In the genomic region with DNA sequence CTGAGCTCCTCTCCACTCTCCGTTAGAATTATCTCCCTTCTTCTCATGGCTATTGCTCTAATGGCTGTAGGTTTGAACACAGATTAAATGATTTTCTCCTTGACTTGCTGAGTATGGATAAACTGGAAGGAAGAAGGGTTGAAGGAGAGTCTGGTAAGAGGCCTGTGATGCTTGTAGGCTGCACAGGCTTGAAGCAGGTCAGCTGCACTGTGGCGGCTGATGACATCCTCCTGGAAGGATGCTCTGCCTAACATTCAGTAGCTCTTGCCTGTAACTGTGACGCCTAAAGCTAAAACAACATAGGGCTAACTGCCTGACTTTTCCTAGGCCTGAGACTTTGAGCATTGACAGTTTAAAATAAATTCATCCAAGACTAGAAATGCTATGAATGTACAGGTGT, we compare ENCODE assay signal across 15 cellular contexts.
DNase-seq lines count a peak whose midpoint lies in the region; ATAC-seq, FAIRE-seq and TF ChIP-seq lines count a peak whose summit lies in the region.
"Had no signal": no experiment of that assay in that cellular context is flagged by ENCODE, and none has a peak within 500 bp of the region (broad histone marks: within the 10 kb centered on the region; RNA-seq: fewer than 3 reads in every experiment).

No MANE protein-coding gene starts in this region.

- POLR2A ChIA-PET in GM12878 (lab: Charles Lee), result interaction anchor here (0.6 kb wide), 1 partner anchor 501 kb away, joined by 11 read pairs; no protein-coding TSS in a partner anchor

- H3K79me2 ChIP-seq in GM12878 (ENCODE audit: control insufficient read depth, insufficient read depth, low read length), result no peaks in the 10 kb centered on the region

- BruUV-seq in GM12878 (replicated peaks; lab: Mats Ljungman, UMichigan), result no TSS peak

- H3K4me2 ChIP-seq in GM12878 (ENCODE audit: control insufficient read depth, insufficient read depth), result 0 out of 2 replicates have a peak overlapping the region, but pooled peaks have one; percentile 1

- H3K4me1 ChIP-seq in right atrium auricular region, result peaks cover 0 to 6% of the 10 kb centered on the region in 2 donors
- H3K4me1 ChIP-seq in GM12878 (ENCODE audit: control insufficient read depth, insufficient read depth, low read length), result peaks cover 15% of the 10 kb centered on the region
- peaks cover 0 to 51% (median 8%) of the 10 kb centered on the region in 12 donors for H3K4me1 ChIP-seq in heart left ventricle
- peaks cover 0 to 15% (median 14%) of the 10 kb centered on the region in 4 donors for H3K4me1 ChIP-seq in sigmoid colon

- peak; percentile 66 for ATAC-seq in Right ventricle myocardium inferior
- ATAC-seq in GM12878, result no peak
- ATAC-seq in heart left ventricle, result peak; percentile 36 to 76 (median 71)

- no peak for TF ChIP-seq POLR2A in GM12878 (IDR thresholded peaks at IDR 0.05; ENCODE audit: low read depth, low read length)
- no peak for TF ChIP-seq POLR2A in heart left ventricle (IDR thresholded peaks at IDR 0.05)
- TF ChIP-seq POLR2A in sigmoid colon (IDR thresholded peaks at IDR 0.05), result no peak

- SMC1A ChIA-PET in GM12878 (lab: Charles Lee; ENCODE audit: uncharacterized antibody, unreplicated experiment), result interaction anchor here (1.0 to 3.9 kb wide), 11 partner anchors 13 to 176 kb away, joined by 3 to 23 read pairs (median 8); no protein-coding TSS in a partner anchor

- H3K27me3 ChIP-seq in right atrium auricular region (no peaks in the 10 kb centered on the region), GM12878 (replicated peaks in 1 of 2; ENCODE audit: control insufficient read depth in 2 of 2, insufficient read depth in 2 of 2, low read length in 1 of 2) (no peaks in the 10 kb centered on the region), heart left ventricle (no peaks in the 10 kb centered on the region), sigmoid colon (no peaks in the 10 kb centered on the region)
- H3K27me3 ChIP-seq: BLaER1 treated with 17β-estradiol and CSF1 and Interleukin-3, amounts not matched to agents 10 nM and 100 nM had no signal

- peak overlapping the region; percentile 11 for H3K27ac Mint-ChIP-seq in nephron progenitor cell
- H3K27ac Mint-ChIP-seq: CD4-positive, alpha-beta memory T cell had no signal

- intact Hi-C loops in Right ventricle myocardium inferior (cut with DNase I), result loop anchor here (10.0 kb wide), 1 partner anchor 392 kb away; no protein-coding TSS in a partner anchor
- intact Hi-C loops in GM12878 (cut with micrococcal nuclease; ENCODE audit: unreplicated experiment), result no loop called here
- intact Hi-C loops in heart left ventricle (cut with DNase I), result no loop called here
- intact Hi-C loops in sigmoid colon (cut with DNase I), result no loop called here

- WGBS in GM12878 (ENCODE audit: insufficient coverage, insufficient replicate concordance, low lambda C conversion rate, missing lambda C conversion rate), result 97% methylated on average over 3 of the region's 3 CpGs
- 75 to 85% (median 78%) methylated on average over 3 of the region's 3 CpGs for WGBS in heart left ventricle, 4 donors
- WGBS in sigmoid colon, 2 donors, result 94 to 96% methylated on average over 3 of the region's 3 CpGs

- H3K36me3 ChIP-seq in right atrium auricular region (no peaks in the 10 kb centered on the region), GM12878 (ENCODE audit: control insufficient read depth in 2 of 2, insufficient read depth in 2 of 2, low read length in 1 of 2) (no peaks in the 10 kb centered on the region), heart left ventricle (no peaks in the 10 kb centered on the region), sigmoid colon (no peaks in the 10 kb centered on the region)
- H3K36me3 ChIP-seq: BLaER1 treated with 17β-estradiol and CSF1 and Interleukin-3, amounts not matched to agents 10 nM and 100 nM had no signal

- FAIRE-seq in GM12878 (lab: Jason Lieb, UNC), result no peak
- FAIRE-seq: GM12891 had no signal

- no peaks in the 10 kb centered on the region for H4K20me1 ChIP-seq in GM12878 (ENCODE audit: control insufficient read depth, insufficient read depth)
- H4K20me1 ChIP-seq: BLaER1 treated with 17β-estradiol and CSF1 and Interleukin-3, amounts not matched to agents 10 nM and 100 nM had no signal

- no peaks in the 10 kb centered on the region for H3K27me3 Mint-ChIP-seq in nephron progenitor cell (ENCODE audit: low read depth, poor library complexity)

- H3K27ac ChIP-seq in right atrium auricular region (no peak overlapping the region), GM12878 (ENCODE audit: control insufficient read depth, insufficient read depth) (no peak overlapping the region), heart left ventricle (peak overlapping the region in 8 of 12 donors; percentile 7 to 66 (median 32)), sigmoid colon (peak overlapping the region in 1 of 4 donors; percentile 33)
- H3K27ac ChIP-seq: GM23248 had no signal

- in situ Hi-C loops in GM12878 (cut with MboI), result no loop called here

- H3K4me3 ChIP-seq in right atrium auricular region (no peak overlapping the region), GM12878 (no peak overlapping the region), heart left ventricle (no peak overlapping the region), sigmoid colon (no peak overlapping the region)
- H3K4me3 ChIP-seq: BLaER1 treated with 17β-estradiol and CSF1 and Interleukin-3, amounts not matched to agents 10 nM and 100 nM; GM23248 had no signal

- H2AFZ ChIP-seq in GM12878 (ENCODE audit: control insufficient read depth, low read depth, low read length), result no peak overlapping the region
- H2AFZ ChIP-seq: GM23248 had no signal

- peaks cover 17% of the 10 kb centered on the region for H3K4me1 Mint-ChIP-seq in nephron progenitor cell
- H3K4me1 Mint-ChIP-seq: CD4-positive, alpha-beta memory T cell had no signal

- H3K4me3 Mint-ChIP-seq in nephron progenitor cell, result no peak overlapping the region
- H3K4me3 Mint-ChIP-seq: CD4-positive, alpha-beta memory T cell had no signal

- CTCF ChIA-PET in GM12878 (lab: Yijun Ruan, JAX), result interaction anchor here (1.2 to 2.1 kb wide), 6 partner anchors 8 to 84 kb away, joined by 3 to 11 read pairs (median 6); no protein-coding TSS in a partner anchor

- no peak for TF ChIP-seq RAD21 in GM12878 (IDR thresholded peaks at IDR 0.05; ENCODE audit: insufficient read depth, low read depth, low read length)

- H3K9me3 ChIP-seq in right atrium auricular region, result no peaks in the 10 kb centered on the region
- H3K9me3 ChIP-seq in GM12878 (replicated peaks; ENCODE audit: control insufficient read depth, insufficient read depth, low read length), result no peaks in the 10 kb centered on the region; the same call in 2 of the 3 replicates
- H3K9me3 ChIP-seq in heart left ventricle, result no peaks in the 10 kb centered on the region
- no peaks in the 10 kb centered on the region for H3K9me3 ChIP-seq in sigmoid colon

- no peak for TF ChIP-seq CTCF in right atrium auricular region (IDR thresholded peaks at IDR 0.05)
- no peak for TF ChIP-seq CTCF in GM12878 (IDR thresholded peaks at IDR 0.05 in 2 of 3, conservative IDR thresholded peaks at IDR 0.05 in 1 of 3; ENCODE audit: control insufficient read depth in 2 of 3, extremely low read depth in 1 of 3, insufficient read depth in 1 of 3, low read depth in 3 of 3, low read length in 3 of 3)
- TF ChIP-seq CTCF in heart left ventricle (IDR thresholded peaks at IDR 0.05), result no peak
- TF ChIP-seq CTCF in nephron progenitor cell (IDR thresholded peaks at IDR 0.05), result no peak
- no peak for TF ChIP-seq CTCF in sigmoid colon (IDR thresholded peaks at IDR 0.05)

- DNase-seq in Right ventricle myocardium inferior (ENCODE audit: missing footprints) (peak; percentile 65), right atrium auricular region (ENCODE audit: low spot score) (no peak), GM12878 (ENCODE audit: low read depth, low spot score) (no peak), heart left ventricle (peak in 2 of 5 donors; percentile 43 to 50), nephron progenitor cell (no peak), NCI-H1417 treated with DMSO at 0.1 percent for 48 hours (lab: John Stamatoyannopoulos, UW) (no peak), NCI-H2107 treated with DMSO at 0.1 percent for 48 hours (lab: John Stamatoyannopoulos, UW; ENCODE audit: unreplicated experiment) (no peak), sigmoid colon (no peak)
- DNase-seq: 8988T; CD4-positive, alpha-beta memory T cell; DMS79; GM23248; H7 had no signal

- no peaks in the 10 kb centered on the region for H3K9me3 Mint-ChIP-seq in nephron progenitor cell
- H3K9me3 Mint-ChIP-seq: CD4-positive, alpha-beta memory T cell had no signal

- H3K9ac ChIP-seq in GM12878 (ENCODE audit: control insufficient read depth, insufficient read depth, low read length), result no peak overlapping the region
- H3K9ac ChIP-seq: GM23248 had no signal

- RAD21 ChIA-PET in GM12878 (lab: Charles Lee; ENCODE audit: unreplicated experiment), result interaction anchor here (1.3 to 3.0 kb wide), 4 partner anchors 16 to 71 kb away, joined by 6 to 20 read pairs (median 9); no protein-coding TSS in a partner anchor

- TF ChIP-seq EP300 in GM12878 (IDR thresholded peaks at IDR 0.05; ENCODE audit: borderline replicate concordance in 1 of 2, control insufficient read depth in 1 of 2, low read depth in 2 of 2, low read length in 2 of 2), result no peak
- TF ChIP-seq EP300 in sigmoid colon (IDR thresholded peaks at IDR 0.05), result no peak

- H3K36me3 Mint-ChIP-seq in nephron progenitor cell (ENCODE audit: low read depth), result no peaks in the 10 kb centered on the region
- H3K36me3 Mint-ChIP-seq: CD4-positive, alpha-beta memory T cell had no signal

TF ChIP-seq in GM12878, 131 proteins besides CTCF, POLR2A, EP300 and RAD21 (continues in another document):
- TF ChIP-seq CHD4 (IDR thresholded peaks at IDR 0.05) (no peak), BCL11A (IDR thresholded peaks at IDR 0.05; ENCODE audit: low read depth, low read length) (no peak)

Comparison
In these comparisons a context has a peak if more than half of its experiments do, and no peak if none do; other contexts are left out.
1. H3K27ac ChIP-seq: peak in heart left ventricle (8 of 12); none in right atrium auricular region (0 of 2) and GM12878 (single experiment).